ENCODE assay signal across 9 cellular contexts in the genomic region with DNA sequence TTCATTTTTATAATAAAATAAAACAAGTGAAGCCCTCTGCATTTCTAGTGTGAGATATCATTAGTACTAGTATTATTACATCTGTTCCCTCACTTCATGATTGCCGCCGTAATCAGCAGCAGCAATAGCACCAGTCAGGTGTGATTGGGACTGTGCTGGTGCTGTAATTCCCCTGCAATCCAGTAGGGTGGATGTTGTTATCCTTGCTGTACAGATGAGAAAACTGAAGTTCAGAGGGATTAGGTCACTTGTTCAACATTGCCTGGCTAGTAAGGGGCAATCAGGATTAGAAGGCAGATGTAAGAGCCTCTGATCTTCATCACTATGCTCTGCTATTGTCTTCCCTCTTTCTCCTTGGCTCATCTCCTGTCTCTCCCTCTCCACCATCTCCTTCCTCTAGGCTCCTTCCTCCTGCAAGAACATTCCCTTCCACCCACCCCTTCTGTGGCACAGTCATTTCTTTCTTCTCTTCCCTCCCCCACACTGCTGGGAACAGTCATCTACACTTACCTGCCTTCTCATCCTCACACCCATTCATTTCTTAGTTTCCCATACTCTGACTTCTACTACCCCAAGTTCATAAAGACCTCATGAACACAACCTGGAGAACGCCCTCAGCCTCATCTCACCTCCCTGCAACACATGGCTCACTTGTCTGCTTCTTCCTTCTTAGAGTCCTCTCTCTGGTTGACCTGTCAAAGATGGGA. TPM values are rescaled to one million over a fixed set of nuclear protein-coding genes. Genes with fewer than 3 reads are reported as not detected.
DNase-seq lines count a peak whose midpoint lies in the region; ATAC-seq and TF ChIP-seq lines count a peak whose summit lies in the region.
"Had no signal": no experiment of that assay in that cellular context is flagged by ENCODE, and none has a peak within 500 bp of the region (broad histone marks: within the 10 kb centered on the region; RNA-seq: fewer than 3 reads in every experiment).

No MANE protein-coding gene starts in this region.

- H3K36me3 ChIP-seq in NT2/D1 (ENCODE audit: insufficient read depth, insufficient read length, low read length) = no peaks in the 10 kb centered on the region
- H3K36me3 ChIP-seq in tibial artery = no peaks in the 10 kb centered on the region
- no peaks in the 10 kb centered on the region for H3K36me3 ChIP-seq in hepatocyte (replicated peaks; ENCODE audit: insufficient read depth, low read depth)

- TF ChIP-seq CTCF in epithelial cell of esophagus (IDR thresholded peaks at IDR 0.05; ENCODE audit: insufficient read depth, low read depth, low read length, missing control alignments) = peak; percentile 59
- TF ChIP-seq CTCF in tibial artery (IDR thresholded peaks at IDR 0.05) = peak in 1 of 2 experiments; percentile 21
- no peak for TF ChIP-seq CTCF in hepatocyte (IDR thresholded peaks at IDR 0.05; ENCODE audit: poor library complexity)

- no peak overlapping the region for H3K4me2 ChIP-seq in hepatocyte

- H3K9me2 ChIP-seq in hepatocyte (replicated peaks; ENCODE audit: insufficient read depth) = no peaks in the 10 kb centered on the region

- H3K4me3 ChIP-seq in NT2/D1 (ENCODE audit: insufficient read length, low read depth) = no peak overlapping the region
- no peak overlapping the region for H3K4me3 ChIP-seq in epithelial cell of esophagus (ENCODE audit: low read length)
- no peak overlapping the region for H3K4me3 ChIP-seq in tibial artery
- H3K4me3 ChIP-seq in hepatocyte = no peak overlapping the region
- H3K4me3 ChIP-seq: lung had no signal

- H3K4me1 Mint-ChIP-seq in activated naive CD4-positive, alpha-beta T cell treated with anti-CD3 and anti-CD28 coated beads for 36 hours (ENCODE audit: low read depth) = peaks cover 79% of the 10 kb centered on the region
- H3K4me1 Mint-ChIP-seq in stimulated activated naive CD8-positive, alpha-beta T cell treated with anti-CD3 and anti-CD28 coated beads, Interleukin-15, Interleukin-2, amounts not matched to agents 100 ng/mL and 50 ng/mL, for 24 hours (ENCODE audit: low read depth) = peaks cover 94% of the 10 kb centered on the region

- no peak for ATAC-seq in GM21528 (IDR thresholded peaks at IDR 0.05; ENCODE audit: low FRiP score, unreplicated experiment)

- H3K36me3 Mint-ChIP-seq in activated naive CD4-positive, alpha-beta T cell treated with anti-CD3 and anti-CD28 coated beads for 36 hours (ENCODE audit: low read depth) = peaks cover 4% of the 10 kb centered on the region
- no peaks in the 10 kb centered on the region for H3K36me3 Mint-ChIP-seq in stimulated activated naive CD8-positive, alpha-beta T cell treated with anti-CD3 and anti-CD28 coated beads, Interleukin-15, Interleukin-2, amounts not matched to agents 100 ng/mL and 50 ng/mL, for 24 hours (ENCODE audit: low read depth)

- H4K20me1 ChIP-seq in hepatocyte (ENCODE audit: insufficient read depth, poor library complexity, severe bottlenecking) = no peaks in the 10 kb centered on the region

- intact Hi-C loops in activated naive CD4-positive, alpha-beta T cell treated with anti-CD3 and anti-CD28 coated beads for 36 hours (cut with micrococcal nuclease) = loop anchor here (1.0 kb wide), 4 partner anchors 20 to 254 kb away; no protein-coding TSS in a partner anchor
- intact Hi-C loops in tibial artery (cut with DNase I; ENCODE audit: low total_unique reads) = no loop called here

- WGBS in hepatocyte (ENCODE audit: low lambda C conversion rate, missing lambda C conversion rate) = 84% methylated on average over 3 of the region's 3 CpGs

- CTCF ChIA-PET in activated naive CD4-positive, alpha-beta T cell treated with anti-CD3 and anti-CD28 coated beads for 36 hours (lab: Charles Lee) = interaction anchor here (1.3 to 1.4 kb wide), 2 partner anchors 19 to 23 kb away, joined by 3 to 5 read pairs; no protein-coding TSS in a partner anchor

- no peak overlapping the region for H3K4me3 Mint-ChIP-seq in activated naive CD4-positive, alpha-beta T cell treated with anti-CD3 and anti-CD28 coated beads for 36 hours
- no peak overlapping the region for H3K4me3 Mint-ChIP-seq in stimulated activated naive CD8-positive, alpha-beta T cell treated with anti-CD3 and anti-CD28 coated beads, Interleukin-15, Interleukin-2, amounts not matched to agents 100 ng/mL and 50 ng/mL, for 24 hours

- H3K27ac ChIP-seq in tibial artery = no peak overlapping the region
- no peak overlapping the region for H3K27ac ChIP-seq in hepatocyte

- no peak overlapping the region for H2AFZ ChIP-seq in hepatocyte

- peak; percentile 71 for DNase-seq in activated naive CD4-positive, alpha-beta T cell treated with anti-CD3 and anti-CD28 coated beads for 36 hours
- DNase-seq in activated naive CD4-positive, alpha-beta T cell treated with anti-CD3 and anti-CD28 coated beads, Interleukin-2, amount 50 U/mL, for 16 hours = no peak
- peak; percentile 22 for DNase-seq in NT2/D1 (ENCODE audit: low read depth, low spot score)
- peak; percentile 39 for DNase-seq in epithelial cell of esophagus (ENCODE audit: low read depth)
- DNase-seq in tibial artery = no peak
- no peak for DNase-seq in hepatocyte (ENCODE audit: low spot score)

- peak overlapping the region; percentile 78 for H3K27ac Mint-ChIP-seq in activated naive CD4-positive, alpha-beta T cell treated with anti-CD3 and anti-CD28 coated beads for 36 hours
- peak overlapping the region; percentile 28 for H3K27ac Mint-ChIP-seq in stimulated activated naive CD8-positive, alpha-beta T cell treated with anti-CD3 and anti-CD28 coated beads, Interleukin-15, Interleukin-2, amounts not matched to agents 100 ng/mL and 50 ng/mL, for 24 hours

- no peaks in the 10 kb centered on the region for H3K9me3 ChIP-seq in NT2/D1 (ENCODE audit: insufficient read depth, low read length)
- peaks cover 0 to 6% (median 4%) of the 10 kb centered on the region in 3 donors for H3K9me3 ChIP-seq in tibial artery
- H3K9me3 ChIP-seq in hepatocyte (ENCODE audit: low read depth) = no peaks in the 10 kb centered on the region

- no peaks in the 10 kb centered on the region for H3K27me3 ChIP-seq in NT2/D1 (ENCODE audit: insufficient read depth, insufficient read length)
- no peaks in the 10 kb centered on the region for H3K27me3 ChIP-seq in tibial artery
- H3K27me3 ChIP-seq in hepatocyte = peaks cover 9% of the 10 kb centered on the region

- H3K9me3 Mint-ChIP-seq in activated naive CD4-positive, alpha-beta T cell treated with anti-CD3 and anti-CD28 coated beads for 36 hours = peaks cover 3% of the 10 kb centered on the region
- peaks cover 4% of the 10 kb centered on the region for H3K9me3 Mint-ChIP-seq in stimulated activated naive CD8-positive, alpha-beta T cell treated with anti-CD3 and anti-CD28 coated beads, Interleukin-15, Interleukin-2, amounts not matched to agents 100 ng/mL and 50 ng/mL, for 24 hours

- peaks cover 5% of the 10 kb centered on the region for H3K4me1 ChIP-seq in NT2/D1 (ENCODE audit: insufficient read depth, insufficient read length)
- H3K4me1 ChIP-seq in tibial artery = no peaks in the 10 kb centered on the region
- no peaks in the 10 kb centered on the region for H3K4me1 ChIP-seq in hepatocyte (ENCODE audit: insufficient read depth)

- no peaks in the 10 kb centered on the region for H3K79me2 ChIP-seq in hepatocyte

- H3K27me3 Mint-ChIP-seq in activated naive CD4-positive, alpha-beta T cell treated with anti-CD3 and anti-CD28 coated beads for 36 hours (ENCODE audit: low read depth) = no peaks in the 10 kb centered on the region
- H3K27me3 Mint-ChIP-seq in stimulated activated naive CD8-positive, alpha-beta T cell treated with anti-CD3 and anti-CD28 coated beads, Interleukin-15, Interleukin-2, amounts not matched to agents 100 ng/mL and 50 ng/mL, for 24 hours = no peaks in the 10 kb centered on the region

- no peak overlapping the region for H3K9ac ChIP-seq in NT2/D1 (ENCODE audit: insufficient read length, low read depth)

RNA-seq across cellular contexts. Expression of a gene that starts 29.7 kb away (rescaled TPM):
- 1 to 10 TPM; 1.5 to 1.8 TPM for total RNA-seq in activated naive CD4-positive, alpha-beta T cell treated with anti-CD3 and anti-CD28 coated beads for 36 hours
- total RNA-seq in hepatocyte = 0.92 and 1.9 TPM in 2 replicates
- polyA plus RNA-seq in hepatocyte = 0.89 and 2.2 TPM in 2 replicates

RNA-seq across cellular contexts. Expression of a gene that starts 52.7 kb away (rescaled TPM):
- 10 to 100 TPM in 1 of 2 experiments, 1 to 10 TPM in 1; 9.0 to 10.7 TPM for total RNA-seq in activated naive CD4-positive, alpha-beta T cell treated with anti-CD3 and anti-CD28 coated beads for 36 hours
- total RNA-seq in hepatocyte = 13.1 and 13.4 TPM in 2 replicates
- polyA plus RNA-seq in hepatocyte = 13.5 and 14.9 TPM in 2 replicates

RNA-seq across cellular contexts. Expression of a gene that starts 56.1 kb away (rescaled TPM):
- 10 to 100 TPM; 30.0 to 30.5 TPM for total RNA-seq in activated naive CD4-positive, alpha-beta T cell treated with anti-CD3 and anti-CD28 coated beads for 36 hours
- total RNA-seq in hepatocyte = 103 and 115 TPM in 2 replicates
- 148 and 149 TPM in 2 replicates for polyA plus RNA-seq in hepatocyte

Comparison
In these comparisons a context has a peak if more than half of its experiments do, and no peak if none do; other contexts are left out.
1. DNase-seq: peak in activated naive CD4-positive, alpha-beta T cell treated with anti-CD3 and anti-CD28 coated beads for 36 hours (single experiment), NT2/D1 (single experiment) and epithelial cell of esophagus (single experiment); none in activated naive CD4-positive, alpha-beta T cell treated with anti-CD3 and anti-CD28 coated beads, Interleukin-2, amount 50 U/mL, for 16 hours (single experiment), tibial artery (0 of 2) and hepatocyte (single experiment).